Comparison of ENCODE assay signal across 26 cellular contexts in genomic region chr12:15146585-15146984, GRCh38.
DNase-seq lines count a peak whose midpoint lies in the region; ATAC-seq and TF ChIP-seq lines count a peak whose summit lies in the region.
"Had no signal": no experiment of that assay in that cellular context is flagged by ENCODE, and none has a peak within 500 bp of the region (broad histone marks: within the 10 kb centered on the region; RNA-seq: fewer than 3 reads in every experiment).

No MANE protein-coding gene starts in this region.

- H3K27me3 Mint-ChIP-seq in WTC11 (ENCODE audit: low read depth) = no peaks in the 10 kb centered on the region; the same call in 1 of the 2 replicates

- no peak overlapping the region for H3K27ac ChIP-seq in left lung
- H3K27ac ChIP-seq in subcutaneous abdominal adipose tissue (ENCODE audit: low read depth, low read length) = peak overlapping the region; percentile 44
- H3K27ac ChIP-seq: 22Rv1, parathyroid adenoma had no signal

- no peaks in the 10 kb centered on the region for H3K36me3 Mint-ChIP-seq in WTC11
- H3K36me3 Mint-ChIP-seq: activated naive CD4-positive, alpha-beta T cell treated with anti-CD3 and anti-CD28 coated beads, Interleukin-2, amount 50 U/mL, for 72 hours; natural killer cell; T-cell had no signal

- H3K9me3 ChIP-seq in left lung = no peaks in the 10 kb centered on the region
- H3K9me3 ChIP-seq in subcutaneous abdominal adipose tissue (ENCODE audit: control insufficient read depth in 5 of 5, low read length in 5 of 5) = no peaks in the 10 kb centered on the region
- H3K9me3 ChIP-seq: HAP-1 had no signal

- no peaks in the 10 kb centered on the region for H3K9me3 Mint-ChIP-seq in WTC11
- H3K9me3 Mint-ChIP-seq: activated CD4-positive, alpha-beta T cell treated with anti-CD3 and anti-CD28 coated beads, Interleukin-2, amount 10 ng/mL, durations not matched to agents 24 days and 14 days; activated naive CD4-positive, alpha-beta T cell treated with anti-CD3 and anti-CD28 coated beads, Interleukin-2, amount 50 U/mL, for 72 hours; endodermal cell; natural killer cell; T-cell; type B pancreatic cell had no signal

- H3K4me1 ChIP-seq in left lung (no peaks in the 10 kb centered on the region), subcutaneous abdominal adipose tissue (ENCODE audit: control insufficient read depth in 5 of 5, insufficient read depth in 5 of 5, low read length in 5 of 5) (peaks cover 0 to 49% (median 25%) of the 10 kb centered on the region in 5 donors)
- H3K4me1 ChIP-seq: HAP-1, parathyroid adenoma had no signal

- H3K36me3 ChIP-seq in left lung (no peaks in the 10 kb centered on the region), subcutaneous abdominal adipose tissue (ENCODE audit: control insufficient read depth in 5 of 5, insufficient read depth in 5 of 5, low read length in 5 of 5) (no peaks in the 10 kb centered on the region)
- H3K36me3 ChIP-seq: HAP-1 had no signal

- peak; percentile 13 for DNase-seq in NCI-H1092 treated with DMSO at 0.1 percent for 48 hours (lab: John Stamatoyannopoulos, UW)
- DNase-seq in NCI-H1092 (lab: John Stamatoyannopoulos, UW) = no peak
- DNase-seq in WTC11 (ENCODE audit: low spot score) = no peak
- no peak for DNase-seq in left lung
- no peak for DNase-seq in NCI-H748 (lab: John Stamatoyannopoulos, UW; ENCODE audit: unreplicated experiment)
- DNase-seq: activated CD4-positive, alpha-beta T cell treated with anti-CD3 and anti-CD28 coated beads, Interleukin-2, amount 10 ng/mL, durations not matched to agents 24 days and 14 days; AML-193; DMS79; endodermal cell; Karpas-422; natural killer cell; NCI-H1048; NCI-H2081 treated with DMSO at 0.1 percent for 48 hours; NCI-H510A treated with DMSO at 0.1 percent for 48 hours; OCI-M1; SIG-M5; T-cell had no signal

- H3K4me3 ChIP-seq in left lung (no peak overlapping the region), subcutaneous abdominal adipose tissue (ENCODE audit: low read depth in 1 of 5, low read length in 5 of 5) (peak overlapping the region in 3 of 5 donors; percentile 11 to 50 (median 21))
- H3K4me3 ChIP-seq: HAP-1, lung had no signal

- POLR2A ChIA-PET in WTC11 (lab: Charles Lee) = no interaction called here

- CTCF ChIA-PET in WTC11 (lab: Charles Lee) = interaction anchor here (0.5 to 1.4 kb wide), 2 partner anchors 74 to 151 kb away, joined by 3 to 9 read pairs; partner anchors contain the start of gene RERG

- intact Hi-C loops in left lung (cut with DNase I) = no loop called here

- peak overlapping the region in 1 of 5 donors; percentile 57 for H3K9ac ChIP-seq in subcutaneous abdominal adipose tissue (ENCODE audit: low read length in 5 of 5)
- H3K9ac ChIP-seq: parathyroid adenoma had no signal

- H3K4me3 Mint-ChIP-seq in WTC11 = no peak overlapping the region
- H3K4me3 Mint-ChIP-seq: activated CD4-positive, alpha-beta T cell treated with anti-CD3 and anti-CD28 coated beads, Interleukin-2, amount 10 ng/mL, durations not matched to agents 24 days and 14 days; endodermal cell; natural killer cell; T-cell; type B pancreatic cell had no signal

- H3K27me3 ChIP-seq in left lung = no peaks in the 10 kb centered on the region
- H3K27me3 ChIP-seq in subcutaneous abdominal adipose tissue (ENCODE audit: control insufficient read depth in 5 of 5, insufficient read depth in 4 of 5, low read length in 5 of 5) = no peaks in the 10 kb centered on the region

- no peak overlapping the region; the same call in 1 of the 2 replicates for H3K27ac Mint-ChIP-seq in WTC11
- H3K27ac Mint-ChIP-seq: activated CD4-positive, alpha-beta T cell treated with anti-CD3 and anti-CD28 coated beads, Interleukin-2, amount 10 ng/mL, durations not matched to agents 24 days and 14 days; activated naive CD4-positive, alpha-beta T cell treated with anti-CD3 and anti-CD28 coated beads, Interleukin-2, amount 50 U/mL, for 72 hours; endodermal cell; natural killer cell; T-cell; type B pancreatic cell had no signal

- ATAC-seq in WTC11 (0 out of 2 replicates have a peak, but pooled peaks have one; percentile 34), left lung (peak; percentile 54), HG03108 (IDR thresholded peaks at IDR 0.05; ENCODE audit: unreplicated experiment) (no peak), GM21529 (IDR thresholded peaks at IDR 0.05; ENCODE audit: unreplicated experiment) (no peak)
- ATAC-seq: activated naive CD4-positive, alpha-beta T cell treated with anti-CD3 and anti-CD28 coated beads, Interleukin-2, amount 50 U/mL, for 72 hours; natural killer cell; T-cell had no signal

- H3K4me1 Mint-ChIP-seq in WTC11 = peaks cover 5% of the 10 kb centered on the region
- H3K4me1 Mint-ChIP-seq: activated CD4-positive, alpha-beta T cell treated with anti-CD3 and anti-CD28 coated beads, Interleukin-2, amount 10 ng/mL, durations not matched to agents 24 days and 14 days; natural killer cell; T-cell had no signal

- no peak for TF ChIP-seq CTCF in WTC11 (IDR thresholded peaks at IDR 0.05)
- no peak for TF ChIP-seq CTCF in left lung (IDR thresholded peaks at IDR 0.05)

TF ChIP-seq in WTC11, 78 proteins besides CTCF, POLR2A, EP300 and RAD21:
- no peak for TF ChIP-seq ATF3 (CRISPR knock-in tag; conservative IDR thresholded peaks at IDR 0.05)
- no peak for TF ChIP-seq ZNF121 (CRISPR knock-in tag; IDR thresholded peaks at IDR 0.05)
- no peak for TF ChIP-seq PRDM15 (CRISPR knock-in tag; IDR thresholded peaks at IDR 0.05)
- TF ChIP-seq OVOL2 (CRISPR knock-in tag; IDR thresholded peaks at IDR 0.05; ENCODE audit: borderline replicate concordance) = no peak

Comparison
In these comparisons a context has a peak if more than half of its experiments do, and no peak if none do; other contexts are left out.
1. ATAC-seq: peak in WTC11 (single experiment) and left lung (single experiment); none in HG03108 (single experiment) and GM21529 (single experiment).
2. H3K4me3 ChIP-seq: peak in subcutaneous abdominal adipose tissue (3 of 5); none in left lung (0 of 2).